ENCODE assay signal across 1 cellular context in the genomic region with DNA sequence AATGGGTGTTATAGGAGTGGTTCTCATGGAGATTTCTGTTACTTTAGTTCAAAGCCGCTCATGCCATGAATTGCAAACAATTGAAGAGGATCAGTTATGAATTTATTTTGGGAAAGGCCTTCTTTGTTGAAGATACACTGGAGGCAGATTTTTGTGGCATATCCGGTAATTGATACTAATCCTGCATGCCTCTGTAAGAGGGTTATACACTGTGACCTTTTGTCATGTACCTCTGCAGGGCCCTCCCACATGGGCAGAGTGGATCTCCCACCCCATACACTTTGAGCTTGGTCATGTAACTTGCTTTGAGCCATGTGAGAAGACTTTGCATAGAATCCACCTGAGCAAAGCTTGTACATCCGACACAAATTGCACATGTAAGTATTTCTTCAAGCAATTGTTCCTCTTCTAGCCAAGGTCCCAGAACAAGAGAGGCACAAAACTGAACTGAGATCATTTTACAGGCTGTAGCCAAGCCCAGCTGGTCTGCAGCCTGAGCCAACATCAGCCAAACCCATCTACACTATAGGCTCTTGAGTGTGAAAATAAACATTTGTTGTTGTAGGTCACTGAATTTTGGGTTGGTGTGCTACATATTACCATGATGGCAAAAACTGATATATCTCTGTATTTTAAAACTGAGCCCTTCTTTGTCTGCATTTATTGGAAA.
TF ChIP-seq lines count a peak whose summit lies in the region.

No MANE protein-coding gene starts in this region.

TF ChIP-seq in H1, 55 proteins besides CTCF, POLR2A, EP300 and RAD21 (continued from another document):
- TF ChIP-seq BCL11A (IDR thresholded peaks at IDR 0.05; ENCODE audit: low read depth in 2 of 2, low read length in 2 of 2) = no peak
- no peak for TF ChIP-seq SAP30 (IDR thresholded peaks at IDR 0.05; ENCODE audit: insufficient read depth, insufficient replicate concordance, low read length)
- no peak for TF ChIP-seq ATF2 (IDR thresholded peaks at IDR 0.05; ENCODE audit: low read length)
- TF ChIP-seq NRF1 (IDR thresholded peaks at IDR 0.05; ENCODE audit: low read depth, low read length) = no peak
- TF ChIP-seq RBBP5 (IDR thresholded peaks at IDR 0.05; ENCODE audit: borderline replicate concordance, low read depth, low read length) = no peak
- TF ChIP-seq SRF (IDR thresholded peaks at IDR 0.05; ENCODE audit: low read depth, low read length) = no peak
- no peak for TF ChIP-seq CREB1 (IDR thresholded peaks at IDR 0.05)
